In the genomic region with DNA sequence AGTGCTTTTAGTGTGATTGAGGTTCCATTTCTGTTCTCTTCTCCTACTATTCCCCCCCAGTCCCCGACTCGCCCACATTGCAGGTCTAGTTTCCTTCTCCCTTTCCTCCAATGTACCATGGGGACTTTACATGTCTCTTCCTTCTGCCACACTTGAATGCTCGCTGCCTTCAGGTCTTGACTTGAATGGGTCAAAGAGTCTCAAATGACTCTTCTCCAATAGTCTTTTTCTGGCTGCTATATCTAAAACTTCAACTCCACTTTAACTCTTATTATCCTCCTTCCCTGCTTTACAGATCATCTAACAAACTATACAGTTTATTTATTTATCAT, we compare ENCODE assay signal across 27 cellular contexts.
DNase-seq lines count a peak whose midpoint lies in the region; ATAC-seq and TF ChIP-seq lines count a peak whose summit lies in the region.
"Had no signal": no experiment of that assay in that cellular context is flagged by ENCODE, and none has a peak within 500 bp of the region (broad histone marks: within the 10 kb centered on the region; RNA-seq: fewer than 3 reads in every experiment).

No MANE protein-coding gene starts in this region.

- no peaks in the 10 kb centered on the region for H3K9me3 ChIP-seq in OCI-LY3 (ENCODE audit: insufficient read depth, low read length)
- H3K9me3 ChIP-seq in neural cell (ENCODE audit: low read length), result no peaks in the 10 kb centered on the region
- no peaks in the 10 kb centered on the region for H3K9me3 ChIP-seq in trophoblast cell (ENCODE audit: insufficient read depth, low read depth, low read length)
- H3K9me3 ChIP-seq: A549, Peyer's patch, thoracic aorta, vagina had no signal

- H3K4me1 Mint-ChIP-seq in activated T-cell treated with anti-CD3 and anti-CD28 coated beads, Interleukin-2, amount 50 U/mL, for 72 hours (ENCODE audit: low read depth), result peaks cover 34% of the 10 kb centered on the region
- H3K4me1 Mint-ChIP-seq in activated T-cell treated with anti-CD3 and anti-CD28 coated beads, Interleukin-2, amount 50 U/mL, for 4 hours (ENCODE audit: low read depth), result peaks cover 9% of the 10 kb centered on the region
- H3K4me1 Mint-ChIP-seq: B cell had no signal

- no peak for ATAC-seq in activated T-cell treated with anti-CD3 and anti-CD28 coated beads, Interleukin-2, amount 50 U/mL, for 72 hours (replicated peaks in 1 of 2)
- ATAC-seq in activated T-cell treated with anti-CD3 and anti-CD28 coated beads, Interleukin-2, amount 50 U/mL, for 4 hours, result no peak
- ATAC-seq in GM21717 (IDR thresholded peaks at IDR 0.05; ENCODE audit: unreplicated experiment), result peak; percentile 79
- ATAC-seq: A549, GM23338, left ventricle myocardium superior had no signal

- no peak for TF ChIP-seq RAD21 in neural cell (conservative IDR thresholded peaks at IDR 0.05)

- peaks cover 0 to 1% of the 10 kb centered on the region in 2 donors for H3K9me3 Mint-ChIP-seq in activated T-cell treated with anti-CD3 and anti-CD28 coated beads, Interleukin-2, amount 50 U/mL, for 72 hours
- H3K9me3 Mint-ChIP-seq in activated T-cell treated with anti-CD3 and anti-CD28 coated beads, Interleukin-2, amount 50 U/mL, for 4 hours, result peaks cover 3% of the 10 kb centered on the region
- H3K9me3 Mint-ChIP-seq: GM23338; HFFc6; stimulated activated naive B cell treated with anti-CD40 and anti-IgM and Interleukin-4, amounts not matched to agents 10 μg/mL and 1 μg/mL and 100 μg/mL, for 72 hours had no signal

- no peaks in the 10 kb centered on the region for H3K79me1 ChIP-seq in trophoblast cell (ENCODE audit: low read length)

- H4K20me1 ChIP-seq in OCI-LY3 (ENCODE audit: insufficient read depth, low read length), result no peaks in the 10 kb centered on the region
- no peaks in the 10 kb centered on the region for H4K20me1 ChIP-seq in neural cell (ENCODE audit: insufficient read depth)

- no peak overlapping the region for H3K14ac ChIP-seq in trophoblast cell (ENCODE audit: low read length)

- H3K27ac Mint-ChIP-seq in activated T-cell treated with anti-CD3 and anti-CD28 coated beads, Interleukin-2, amount 50 U/mL, for 72 hours, result peak overlapping the region; percentile 33
- H3K27ac Mint-ChIP-seq: B cell; GM23338; HFFc6; stimulated activated naive B cell treated with anti-CD40 and anti-IgM and Interleukin-4, amounts not matched to agents 10 μg/mL and 1 μg/mL and 100 μg/mL, for 72 hours had no signal

- DNase-seq in activated T-cell treated with anti-CD3 and anti-CD28 coated beads, Interleukin-2, amount 50 U/mL, for 72 hours, result no peak
- no peak for DNase-seq in activated T-cell treated with anti-CD3 and anti-CD28 coated beads, Interleukin-2, amount 50 U/mL, for 4 hours
- DNase-seq in trophoblast cell (no peak), AG08396 (ENCODE audit: low spot score) (no peak)
- DNase-seq in effector CD8-positive, alpha-beta T cell (lab: John Stamatoyannopoulos, UW), result no peak
- DNase-seq: activated CD4-positive, alpha-beta T cell treated with anti-CD3 and anti-CD28 coated beads, Interleukin-2, amount 50 U/mL, for 1 hour; activated naive CD4-positive, alpha-beta T cell treated with Interleukin-2 at 50 U/mL for 16 hours; activated T-cell treated with anti-CD3 and anti-CD28 coated beads, Interleukin-2, amount 50 U/mL, for 48 hours; brain microvascular endothelial cell; HFFc6; left ventricle myocardium superior; NCI-H1105 treated with DMSO at 0.1 percent for 48 hours; NCI-H526; NK-92 treated with Interleukin-12 subunit alpha and Interleukin-12 subunit beta, amount 100 ng/mL, for 24 hours; nucleus accumbens; Peyer's patch; SHP77 treated with DMSO at 0.1 percent for 48 hours; stimulated activated CD4-positive, alpha-beta T cell treated with anti-CD3 and anti-CD28 coated beads, Interleukin-15, amount 100 ng/mL, for 24 hours; stimulated activated naive B cell treated with anti-CD40 and anti-IgM and Interleukin-4, amounts not matched to agents 10 μg/mL and 1 μg/mL and 100 μg/mL, for 72 hours had no signal

- H4K8ac ChIP-seq in trophoblast cell (ENCODE audit: low read depth, low read length), result no peak overlapping the region

- H2AFZ ChIP-seq in OCI-LY3 (ENCODE audit: low read depth, low read length), result no peak overlapping the region
- H2AFZ ChIP-seq in neural cell (ENCODE audit: low read depth, low read length), result no peak overlapping the region
- no peak overlapping the region for H2AFZ ChIP-seq in trophoblast cell (ENCODE audit: insufficient read depth, low read length, poor library complexity)
- H2AFZ ChIP-seq: GM23338 had no signal

- H3K4me1 ChIP-seq in OCI-LY3 (ENCODE audit: low read length) (peaks cover 25% of the 10 kb centered on the region), trophoblast cell (ENCODE audit: control insufficient read depth in 1 of 2, insufficient read depth in 2 of 2, low read length in 2 of 2) (no peaks in the 10 kb centered on the region)
- H3K4me1 ChIP-seq: A549, Peyer's patch had no signal

- H3K27me3 ChIP-seq in OCI-LY3 (ENCODE audit: low read depth, low read length), result no peaks in the 10 kb centered on the region
- H3K27me3 ChIP-seq in neural cell (ENCODE audit: insufficient read depth, low read depth, low read length), result no peaks in the 10 kb centered on the region
- no peaks in the 10 kb centered on the region for H3K27me3 ChIP-seq in trophoblast cell (ENCODE audit: insufficient read depth, low read length)
- H3K27me3 ChIP-seq: brain microvascular endothelial cell, Peyer's patch, vagina had no signal

- H3K4me3 Mint-ChIP-seq in activated T-cell treated with anti-CD3 and anti-CD28 coated beads, Interleukin-2, amount 50 U/mL, for 72 hours, result no peak overlapping the region
- no peak overlapping the region for H3K4me3 Mint-ChIP-seq in activated T-cell treated with anti-CD3 and anti-CD28 coated beads, Interleukin-2, amount 50 U/mL, for 4 hours
- H3K4me3 Mint-ChIP-seq: B cell; GM23338; HFFc6; stimulated activated naive B cell treated with anti-CD40 and anti-IgM and Interleukin-4, amounts not matched to agents 10 μg/mL and 1 μg/mL and 100 μg/mL, for 72 hours had no signal

- H3K27ac ChIP-seq in OCI-LY3 (ENCODE audit: low read length) (peak overlapping the region; percentile 5; the same call in 1 of the 2 replicates), neural cell (ENCODE audit: low read length) (no peak overlapping the region), trophoblast cell (ENCODE audit: low read depth, low read length) (no peak overlapping the region)
- H3K27ac ChIP-seq: A549, brain microvascular endothelial cell, Peyer's patch, thoracic aorta, vagina had no signal

- no peak overlapping the region for H4K91ac ChIP-seq in trophoblast cell (ENCODE audit: low read depth, low read length)

- H3K27me3 Mint-ChIP-seq in activated T-cell treated with anti-CD3 and anti-CD28 coated beads, Interleukin-2, amount 50 U/mL, for 72 hours (ENCODE audit: low read depth), result no peaks in the 10 kb centered on the region
- no peaks in the 10 kb centered on the region for H3K27me3 Mint-ChIP-seq in activated T-cell treated with anti-CD3 and anti-CD28 coated beads, Interleukin-2, amount 50 U/mL, for 4 hours (ENCODE audit: low read depth)
- H3K27me3 Mint-ChIP-seq: B cell; stimulated activated naive B cell treated with anti-CD40 and anti-IgM and Interleukin-4, amounts not matched to agents 10 μg/mL and 1 μg/mL and 100 μg/mL, for 72 hours had no signal

- TF ChIP-seq EP300 in neural cell (conservative IDR thresholded peaks at IDR 0.05; ENCODE audit: poor library complexity, severe bottlenecking), result no peak

- H3K9ac ChIP-seq in OCI-LY3 (ENCODE audit: low read length), result no peak overlapping the region
- no peak overlapping the region for H3K9ac ChIP-seq in neural cell (ENCODE audit: low read length)
- H3K9ac ChIP-seq in trophoblast cell (ENCODE audit: low read length), result no peak overlapping the region

- H3K36me3 Mint-ChIP-seq in activated T-cell treated with anti-CD3 and anti-CD28 coated beads, Interleukin-2, amount 50 U/mL, for 72 hours (ENCODE audit: insufficient read depth in 2 of 2), result peaks cover 2 to 4% of the 10 kb centered on the region in 2 donors
- H3K36me3 Mint-ChIP-seq in activated T-cell treated with anti-CD3 and anti-CD28 coated beads, Interleukin-2, amount 50 U/mL, for 4 hours (ENCODE audit: insufficient read depth), result peaks cover 7% of the 10 kb centered on the region
- H3K36me3 Mint-ChIP-seq: stimulated activated naive B cell treated with anti-CD40 and anti-IgM and Interleukin-4, amounts not matched to agents 10 μg/mL and 1 μg/mL and 100 μg/mL, for 72 hours had no signal

- no peak overlapping the region for H3K23ac ChIP-seq in trophoblast cell (ENCODE audit: low read length)

- no CpG with 5 or more reads among the region's 3 CpGs for WGBS in trophoblast cell (ENCODE audit: extremely low coverage, insufficient coverage, insufficient read length)

- H3K4me2 ChIP-seq in OCI-LY3 (ENCODE audit: low read length) (peak overlapping the region; percentile 5; the same call in 1 of the 2 replicates), neural cell (ENCODE audit: low read length) (no peak overlapping the region), trophoblast cell (ENCODE audit: low read length) (no peak overlapping the region)
- H3K4me2 ChIP-seq: A549, GM23338 had no signal

- H2AK5ac ChIP-seq in trophoblast cell (ENCODE audit: low read length), result no peak overlapping the region

- no peak overlapping the region for H3K18ac ChIP-seq in trophoblast cell (ENCODE audit: low read length)

- H3K36me3 ChIP-seq in OCI-LY3 (replicated peaks; ENCODE audit: low read depth, low read length), result peaks cover 4% of the 10 kb centered on the region
- no peaks in the 10 kb centered on the region for H3K36me3 ChIP-seq in neural cell (ENCODE audit: insufficient read depth, low read length)
- no peaks in the 10 kb centered on the region for H3K36me3 ChIP-seq in trophoblast cell (ENCODE audit: control insufficient read depth in 1 of 2, insufficient read depth in 2 of 2, low read length in 2 of 2)
- H3K36me3 ChIP-seq: brain microvascular endothelial cell, Peyer's patch, thoracic aorta, vagina had no signal

- H2BK12ac ChIP-seq in trophoblast cell (ENCODE audit: low read length), result no peak overlapping the region

- H3K4me3 ChIP-seq in OCI-LY3 (ENCODE audit: low read length) (no peak overlapping the region), neural cell (ENCODE audit: low read length) (peak overlapping the region; percentile 25), trophoblast cell (ENCODE audit: low read depth, low read length) (no peak overlapping the region)
- H3K4me3 ChIP-seq: A549, GM23338, Peyer's patch, thoracic aorta, vagina had no signal

- peaks cover 8% of the 10 kb centered on the region for H3K79me2 ChIP-seq in OCI-LY3 (ENCODE audit: low read length)
- no peaks in the 10 kb centered on the region for H3K79me2 ChIP-seq in neural cell (replicated peaks; ENCODE audit: insufficient read depth, low read length)
- no peaks in the 10 kb centered on the region for H3K79me2 ChIP-seq in trophoblast cell (ENCODE audit: control insufficient read depth, insufficient read depth, low read length, poor library complexity)

- TF ChIP-seq CTCF in OCI-LY3 (IDR thresholded peaks at IDR 0.05; ENCODE audit: low read depth, low read length), result no peak
- no peak for TF ChIP-seq CTCF in neural cell (IDR thresholded peaks at IDR 0.05; ENCODE audit: poor library complexity, severe bottlenecking)

- H3F3A ChIP-seq in neural cell (ENCODE audit: insufficient read depth, low read length, poor library complexity, severe bottlenecking), result no peaks in the 10 kb centered on the region

- H3K9me2 ChIP-seq in neural cell (ENCODE audit: insufficient read depth, low read length), result no peaks in the 10 kb centered on the region

- H2BK5ac ChIP-seq in trophoblast cell (ENCODE audit: low read depth, low read length, poor library complexity), result no peak overlapping the region

- no peak overlapping the region for H4K12ac ChIP-seq in trophoblast cell (ENCODE audit: low read depth, low read length)

- no peak overlapping the region for H2BK120ac ChIP-seq in trophoblast cell (ENCODE audit: insufficient read depth, low read length, poor library complexity)

- no peak overlapping the region for H3K4ac ChIP-seq in trophoblast cell (ENCODE audit: low read depth, low read length)
